8 cellular contexts compared by ENCODE assay signal in genomic region chr19:44002566-44003460, GRCh38. TPM values are rescaled to one million over a fixed set of nuclear protein-coding genes. Genes with fewer than 3 reads are reported as not detected.
DNase-seq lines count a peak whose midpoint lies in the region; ATAC-seq and TF ChIP-seq lines count a peak whose summit lies in the region.

TSS of gene ZNF230 (plus strand) at chr19:44002957. CDS start at chr19:44007079, 4,122 bp downstream.

- peaks cover 2% of the 10 kb centered on the region for H3K27me3 Mint-ChIP-seq in dendritic cell treated with granulocyte-macrophage colony-stimulating factor and Interleukin-4, amounts not matched to agents 40 ng/mL and 50 ng/mL, for 4 days

- H3K4me3 Mint-ChIP-seq in dendritic cell treated with granulocyte-macrophage colony-stimulating factor and Interleukin-4, amounts not matched to agents 40 ng/mL and 50 ng/mL, for 4 days, result peak within 1 kb of the TSS; percentile 97

- peaks cover 0 to 31% of the 10 kb centered on the region in 2 donors for H3K9me3 ChIP-seq in left lung

- ATAC-seq in GM19324 (IDR thresholded peaks at IDR 0.05; ENCODE audit: low FRiP score, unreplicated experiment), result peak; percentile 94
- ATAC-seq in HG03460 (IDR thresholded peaks at IDR 0.05; ENCODE audit: unreplicated experiment), result peak; percentile 92
- ATAC-seq in left lung, result peak; percentile 100

- H3K27ac Mint-ChIP-seq in dendritic cell treated with granulocyte-macrophage colony-stimulating factor and Interleukin-4, amounts not matched to agents 40 ng/mL and 50 ng/mL, for 4 days, result peak within 1 kb of the TSS; percentile 94

- DNase-seq in C1 segment of cervical spinal cord (lab: John Stamatoyannopoulos, UW) (peak; percentile 43 to 94 (median 88)), NCI-H524 treated with DMSO at 0.1 percent for 48 hours (lab: John Stamatoyannopoulos, UW) (peak; percentile 68), left lung (peak; percentile 90 to 95)
- peak; percentile 75 for DNase-seq in activated CD4-positive, alpha-beta T cell treated with anti-CD3 and anti-CD28 coated beads, Interleukin-2, amount 50 U/mL, for 1 hour
- DNase-seq in stimulated activated CD4-positive, alpha-beta T cell treated with anti-CD3 and anti-CD28 coated beads, Interleukin-2, amount 100 ng/mL, for 4 hours (ENCODE audit: low read depth), result peak; percentile 79

- H3K4me1 Mint-ChIP-seq in dendritic cell treated with granulocyte-macrophage colony-stimulating factor and Interleukin-4, amounts not matched to agents 40 ng/mL and 50 ng/mL, for 4 days (ENCODE audit: low read depth), result peaks cover 31% of the 10 kb centered on the region

- no peak for TF ChIP-seq CTCF in left lung (IDR thresholded peaks at IDR 0.05)

- peaks cover 43% of the 10 kb centered on the region for H3K9me3 Mint-ChIP-seq in dendritic cell treated with granulocyte-macrophage colony-stimulating factor and Interleukin-4, amounts not matched to agents 40 ng/mL and 50 ng/mL, for 4 days

- H3K27ac ChIP-seq in left lung, result peak within 1 kb of the TSS; percentile 36 to 74

- H3K4me1 ChIP-seq in left lung, result peaks cover 3 to 35% of the 10 kb centered on the region in 2 donors

- peaks cover 0 to 14% of the 10 kb centered on the region in 2 donors for H3K36me3 ChIP-seq in left lung

- intact Hi-C loops in dendritic cell treated with granulocyte-macrophage colony-stimulating factor and Interleukin-4, amounts not matched to agents 40 ng/mL and 50 ng/mL, for 4 days (cut with micrococcal nuclease), result loop anchor here (1.0 to 5.0 kb wide), 7 partner anchors 19 to 302 kb away; partner anchors contain the start of genes ZNF155, ZNF221, ZNF222 and ZNF224
- intact Hi-C loops in left lung (cut with DNase I), result no loop called here

- H3K27me3 ChIP-seq in left lung, result no peaks in the 10 kb centered on the region

- peaks cover 32% of the 10 kb centered on the region for H3K36me3 Mint-ChIP-seq in dendritic cell treated with granulocyte-macrophage colony-stimulating factor and Interleukin-4, amounts not matched to agents 40 ng/mL and 50 ng/mL, for 4 days (ENCODE audit: low read depth)

- H3K4me3 ChIP-seq in left lung, result peak within 1 kb of the TSS; percentile 65 to 67

RNA-seq across cellular contexts. Expression of gene ZNF230, which starts in this region (rescaled TPM):
- total RNA-seq in left lung, result 1 to 10 TPM; 4.0 to 8.1 TPM

Comparison
In these comparisons a context has a peak if more than half of its experiments do, and no peak if none do; other contexts are left out.
1. Peak in every context shown above with its lines: DNase-seq, ATAC-seq, H3K4me3 ChIP-seq and H3K27ac ChIP-seq.